ENCODE assay signal across 9 cellular contexts in genomic region chr12:52005903-52006703, GRCh38. TPM values are rescaled to one million over a fixed set of nuclear protein-coding genes. Genes with fewer than 3 reads are reported as not detected.
DNase-seq lines count a peak whose midpoint lies in the region; ATAC-seq and TF ChIP-seq lines count a peak whose summit lies in the region.
"Had no signal": no experiment of that assay in that cellular context is flagged by ENCODE, and none has a peak within 500 bp of the region (broad histone marks: within the 10 kb centered on the region; RNA-seq: fewer than 3 reads in every experiment).

No MANE protein-coding gene starts in this region.

- ATAC-seq in HG02870 (IDR thresholded peaks at IDR 0.05; ENCODE audit: unreplicated experiment) (peak; percentile 75), esophagus mucosa (peak; percentile 16), GM21526 (IDR thresholded peaks at IDR 0.05; ENCODE audit: low FRiP score, unreplicated experiment) (no peak)

- DNase-seq in NCI-H146 (lab: John Stamatoyannopoulos, UW) (peak; percentile 42), NCI-H146 treated with DMSO at 0.1 percent for 48 hours (lab: John Stamatoyannopoulos, UW; ENCODE audit: unreplicated experiment) (no peak), RPMI8226 (peak; percentile 69), neural progenitor cell (ENCODE audit: low spot score) (peak; percentile 58), NCI-H2081 (lab: John Stamatoyannopoulos, UW) (no peak)

- peaks cover 14% of the 10 kb centered on the region for H3F3A ChIP-seq in neural progenitor cell (ENCODE audit: low read depth)

- H2AFZ ChIP-seq in neural progenitor cell (replicated peaks): peak overlapping the region; percentile 23

- H3K27ac ChIP-seq in neural progenitor cell: no peak overlapping the region
- H3K27ac ChIP-seq: C4-2B had no signal

- H3K9me3 ChIP-seq in neural progenitor cell (ENCODE audit: low read depth): no peaks in the 10 kb centered on the region

- H3K4me1 Mint-ChIP-seq in neural progenitor cell: peaks cover 54% of the 10 kb centered on the region

- peaks cover 49% of the 10 kb centered on the region for H3K27me3 ChIP-seq in neural progenitor cell

- H3K36me3 Mint-ChIP-seq in neural progenitor cell: peaks cover 8% of the 10 kb centered on the region

- no peak overlapping the region for H3K9ac ChIP-seq in neural progenitor cell

- no peaks in the 10 kb centered on the region for H4K20me1 ChIP-seq in neural progenitor cell (ENCODE audit: low read depth)

- H3K4me1 ChIP-seq in neural progenitor cell: peaks cover 31% of the 10 kb centered on the region

- H3K4me2 ChIP-seq in neural progenitor cell: peak overlapping the region; percentile 93

- H3K4me3 ChIP-seq in neural progenitor cell: peak overlapping the region; percentile 63

- peak overlapping the region; percentile 83 for H3K27ac Mint-ChIP-seq in neural progenitor cell

- H3K27me3 Mint-ChIP-seq in neural progenitor cell (ENCODE audit: insufficient read depth, low read depth): peaks cover 24% of the 10 kb centered on the region

- H3K79me2 ChIP-seq in neural progenitor cell (ENCODE audit: low read depth): no peaks in the 10 kb centered on the region

- TF ChIP-seq CTCF in neural progenitor cell (IDR thresholded peaks at IDR 0.05): no peak

- H3K9me3 Mint-ChIP-seq in neural progenitor cell: no peaks in the 10 kb centered on the region

- no peaks in the 10 kb centered on the region for H3K36me3 ChIP-seq in neural progenitor cell

- H3K4me3 Mint-ChIP-seq in neural progenitor cell: peak overlapping the region; percentile 92

RNA-seq across cellular contexts. Expression of gene TAMALIN, which starts 0.6 kb away (rescaled TPM):
- total RNA-seq in esophagus mucosa: 3.9 TPM
- 1.1 and 7.4 TPM in 2 replicates for total RNA-seq in neural progenitor cell (ENCODE audit: low replicate concordance)

RNA-seq across cellular contexts. Expression of gene NR4A1, which starts 45.1 kb away (rescaled TPM):
- total RNA-seq in esophagus mucosa: 2.0 TPM
- total RNA-seq in neural progenitor cell (ENCODE audit: low replicate concordance): 8.2 and 13.0 TPM in 2 replicates

RNA-seq across cellular contexts. Expression of gene ACVR1B, which starts 54.6 kb away (rescaled TPM):
- total RNA-seq in esophagus mucosa (19.2 TPM), neural progenitor cell (ENCODE audit: low replicate concordance) (13.8 and 18.9 TPM in 2 replicates)

Comparison
In these comparisons a context has a peak if more than half of its experiments do, and no peak if none do; other contexts are left out.
1. DNase-seq: peak in NCI-H146 (single experiment), RPMI8226 (single experiment) and neural progenitor cell (single experiment); none in NCI-H146 treated with DMSO at 0.1 percent for 48 hours (single experiment) and NCI-H2081 (0 of 2).